Comparison of ENCODE assay signal across 7 cellular contexts in genomic region chr3:163185721-163186350, GRCh38.
"Had no signal": no experiment of that assay in that cellular context is flagged by ENCODE, and none has a peak within 500 bp of the region (broad histone marks: within the 10 kb centered on the region; RNA-seq: fewer than 3 reads in every experiment).

No MANE protein-coding gene starts in this region.

- DNase-seq: IMR-90, KBM-7, KG1 had no signal

- H3K27ac ChIP-seq: HL-60, KMS-11 had no signal

- H3K4me3 ChIP-seq: K562 had no signal

- ATAC-seq: HepG2, K562 had no signal

- H3K9ac ChIP-seq: KMS-11 had no signal
